Comparison of ENCODE assay signal across 1 cellular context in the genomic region with DNA sequence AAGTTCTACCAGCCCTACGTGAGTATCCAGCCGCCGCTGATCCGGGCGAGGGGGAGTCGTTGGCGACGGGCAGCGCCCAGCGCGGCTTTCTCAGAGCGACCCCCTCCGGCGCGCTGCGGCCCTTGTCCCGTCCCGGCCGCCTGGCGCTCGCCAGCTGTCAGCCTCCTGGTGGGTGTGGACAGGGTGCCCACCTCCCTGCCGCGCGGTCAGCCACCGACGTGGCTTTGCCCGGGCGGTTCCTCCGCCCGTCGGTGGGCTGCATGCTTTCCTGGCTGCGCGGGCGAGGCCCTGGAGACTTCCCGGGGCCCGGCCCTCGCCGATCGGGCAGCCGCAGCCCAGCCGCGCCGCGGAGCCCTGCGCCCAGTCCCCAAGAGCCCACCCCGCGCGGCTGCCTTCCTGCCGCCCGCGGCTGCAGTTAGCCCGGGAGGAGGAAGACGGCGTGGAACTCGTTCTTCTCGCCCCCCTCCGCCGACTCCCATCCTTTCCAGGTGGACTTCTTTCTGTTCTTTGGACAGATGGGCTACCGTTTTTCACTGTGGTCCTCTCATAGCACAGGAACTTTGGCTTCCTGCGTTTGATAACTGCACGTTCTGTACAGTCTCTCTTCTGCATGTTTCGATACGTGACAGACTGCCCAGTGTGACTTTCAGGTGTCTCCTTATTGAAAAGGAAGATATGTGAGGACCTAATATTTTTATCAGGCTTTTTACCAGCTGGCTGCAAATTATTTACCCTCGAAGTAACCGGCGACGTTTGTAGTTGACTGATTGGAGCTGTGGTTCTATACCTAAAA.
A peak's percentile ranks its signal among the peaks of the same experiment; 100 is the strongest.
TF ChIP-seq lines count a peak whose summit lies in the region.

No MANE protein-coding gene starts in this region.

TF ChIP-seq in HepG2, 621 proteins besides CTCF, POLR2A, EP300 and RAD21 (continued from another document and continues in another):
- TF ChIP-seq ZNF484 (CRISPR knock-in tag; IDR thresholded peaks at IDR 0.05; ENCODE audit: borderline replicate concordance, low read depth) (0 out of 2 replicates have a peak, but pooled peaks have one; percentile 62), ZNF891 (CRISPR knock-in tag; IDR thresholded peaks at IDR 0.05) (no peak), ZBTB3 (CRISPR knock-in tag; IDR thresholded peaks at IDR 0.05; ENCODE audit: borderline replicate concordance, low read depth) (no peak; the same call in 1 of the 2 replicates), SATB2 (CRISPR knock-in tag; IDR thresholded peaks at IDR 0.05) (peak; percentile 8; the same call in 1 of the 2 replicates), CEBPZ (IDR thresholded peaks at IDR 0.05; ENCODE audit: low read length) (no peak), CREM (IDR thresholded peaks at IDR 0.05) (no peak), CREM (CRISPR knock-in tag; IDR thresholded peaks at IDR 0.05) (no peak), HMGXB4 (CRISPR knock-in tag; IDR thresholded peaks at IDR 0.05; ENCODE audit: borderline replicate concordance in 1 of 2, low read depth in 1 of 2) (peak; percentile 29 to 93; a peak in 3 of 4 replicates), ZNF30 (CRISPR knock-in tag; IDR thresholded peaks at IDR 0.05) (no peak), ZNF253 (CRISPR knock-in tag; IDR thresholded peaks at IDR 0.05; ENCODE audit: borderline replicate concordance) (no peak), STAG1 (CRISPR knock-in tag; IDR thresholded peaks at IDR 0.05) (peak; percentile 17; the same call in 1 of the 2 replicates), ZBTB49 (CRISPR knock-in tag; IDR thresholded peaks at IDR 0.05; ENCODE audit: borderline replicate concordance) (no peak), CBFB (CRISPR knock-in tag; IDR thresholded peaks at IDR 0.05) (no peak), FOXP1 (IDR thresholded peaks at IDR 0.05) (no peak), FOXP1 (CRISPR knock-in tag; IDR thresholded peaks at IDR 0.05) (no peak), HNRNPL (IDR thresholded peaks at IDR 0.05; ENCODE audit: low read depth, low read length) (peak; percentile 81), YEATS4 (CRISPR knock-in tag; IDR thresholded peaks at IDR 0.05; ENCODE audit: borderline replicate concordance) (peak; percentile 88), ZNF350 (CRISPR knock-in tag; IDR thresholded peaks at IDR 0.05; ENCODE audit: borderline replicate concordance, low read depth) (no peak), SRF (IDR thresholded peaks at IDR 0.05; ENCODE audit: low read depth, low read length) (no peak), ZBTB20 (CRISPR knock-in tag; IDR thresholded peaks at IDR 0.05; ENCODE audit: borderline replicate concordance, low read depth) (no peak), ZNF317 (CRISPR knock-in tag; IDR thresholded peaks at IDR 0.05) (no peak), KLF9 (CRISPR knock-in tag; IDR thresholded peaks at IDR 0.05; ENCODE audit: low read depth) (no peak), ZFY (CRISPR knock-in tag; IDR thresholded peaks at IDR 0.05) (peak; percentile 9; the same call in 1 of the 2 replicates), CCAR2 (optimal IDR thresholded peaks at IDR 0.05; ENCODE audit: low read depth, low read length) (no peak), NBN (conservative IDR thresholded peaks at IDR 0.05) (no peak), MAFK (conservative IDR thresholded peaks at IDR 0.05 in 1 of 2, IDR thresholded peaks at IDR 0.05 in 1 of 2; ENCODE audit: low read length in 2 of 2) (no peak), SKI (IDR thresholded peaks at IDR 0.05; ENCODE audit: partially characterized antibody) (peak; percentile 28), ZNF138 (CRISPR knock-in tag; IDR thresholded peaks at IDR 0.05; ENCODE audit: low read depth) (0 out of 2 replicates have a peak, but pooled peaks have one; percentile 52), ZNF121 (CRISPR knock-in tag; IDR thresholded peaks at IDR 0.05) (no peak; the same call in 1 of the 2 replicates), DPF2 (CRISPR knock-in tag; IDR thresholded peaks at IDR 0.05; ENCODE audit: borderline replicate concordance, low read depth) (no peak), ATF7-NPFF (CRISPR knock-in tag; IDR thresholded peaks at IDR 0.05; ENCODE audit: low read depth) (peak; percentile 4; the same call in 1 of the 2 replicates), TSC22D2 (CRISPR knock-in tag; IDR thresholded peaks at IDR 0.05; ENCODE audit: borderline replicate concordance) (0 out of 2 replicates have a peak, but pooled peaks have one; percentile 2)
- TF ChIP-seq, protein P1, sequence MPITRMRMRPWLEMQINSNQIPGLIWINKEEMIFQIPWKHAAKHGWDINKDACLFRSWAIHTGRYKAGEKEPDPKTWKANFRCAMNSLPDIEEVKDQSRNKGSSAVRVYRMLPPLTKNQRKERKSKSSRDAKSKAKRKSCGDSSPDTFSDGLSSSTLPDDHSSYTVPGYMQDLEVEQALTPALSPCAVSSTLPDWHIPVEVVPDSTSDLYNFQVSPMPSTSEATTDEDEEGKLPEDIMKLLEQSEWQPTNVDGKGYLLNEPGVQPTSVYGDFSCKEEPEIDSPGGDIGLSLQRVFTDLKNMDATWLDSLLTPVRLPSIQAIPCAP (CRISPR knock-in tag; IDR thresholded peaks at IDR 0.05; ENCODE audit: low read depth), result 0 out of 2 replicates have a peak, but pooled peaks have one; percentile 75
- TF ChIP-seq, protein P2, sequence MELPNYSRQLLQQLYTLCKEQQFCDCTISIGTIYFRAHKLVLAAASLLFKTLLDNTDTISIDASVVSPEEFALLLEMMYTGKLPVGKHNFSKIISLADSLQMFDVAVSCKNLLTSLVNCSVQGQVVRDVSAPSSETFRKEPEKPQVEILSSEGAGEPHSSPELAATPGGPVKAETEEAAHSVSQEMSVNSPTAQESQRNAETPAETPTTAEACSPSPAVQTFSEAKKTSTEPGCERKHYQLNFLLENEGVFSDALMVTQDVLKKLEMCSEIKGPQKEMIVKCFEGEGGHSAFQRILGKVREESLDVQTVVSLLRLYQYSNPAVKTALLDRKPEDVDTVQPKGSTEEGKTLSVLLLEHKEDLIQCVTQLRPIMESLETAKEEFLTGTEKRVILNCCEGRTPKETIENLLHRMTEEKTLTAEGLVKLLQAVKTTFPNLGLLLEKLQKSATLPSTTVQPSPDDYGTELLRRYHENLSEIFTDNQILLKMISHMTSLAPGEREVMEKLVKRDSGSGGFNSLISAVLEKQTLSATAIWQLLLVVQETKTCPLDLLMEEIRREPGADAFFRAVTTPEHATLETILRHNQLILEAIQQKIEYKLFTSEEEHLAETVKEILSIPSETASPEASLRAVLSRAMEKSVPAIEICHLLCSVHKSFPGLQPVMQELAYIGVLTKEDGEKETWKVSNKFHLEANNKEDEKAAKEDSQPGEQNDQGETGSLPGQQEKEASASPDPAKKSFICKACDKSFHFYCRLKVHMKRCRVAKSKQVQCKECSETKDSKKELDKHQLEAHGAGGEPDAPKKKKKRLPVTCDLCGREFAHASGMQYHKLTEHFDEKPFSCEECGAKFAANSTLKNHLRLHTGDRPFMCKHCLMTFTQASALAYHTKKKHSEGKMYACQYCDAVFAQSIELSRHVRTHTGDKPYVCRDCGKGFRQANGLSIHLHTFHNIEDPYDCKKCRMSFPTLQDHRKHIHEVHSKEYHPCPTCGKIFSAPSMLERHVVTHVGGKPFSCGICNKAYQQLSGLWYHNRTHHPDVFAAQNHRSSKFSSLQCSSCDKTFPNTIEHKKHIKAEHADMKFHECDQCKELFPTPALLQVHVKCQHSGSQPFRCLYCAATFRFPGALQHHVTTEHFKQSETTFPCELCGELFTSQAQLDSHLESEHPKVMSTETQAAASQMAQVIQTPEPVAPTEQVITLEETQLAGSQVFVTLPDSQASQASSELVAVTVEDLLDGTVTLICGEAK (IDR thresholded peaks at IDR 0.05), result no peak
- TF ChIP-seq, protein P2 (CRISPR knock-in tag; IDR thresholded peaks at IDR 0.05), result no peak; the same call in 1 of the 2 replicates
- TF ChIP-seq, protein P3, sequence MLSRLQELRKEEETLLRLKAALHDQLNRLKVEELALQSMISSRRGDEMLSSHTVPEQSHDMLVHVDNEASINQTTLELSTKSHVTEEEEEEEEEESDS (CRISPR knock-in tag; IDR thresholded peaks at IDR 0.05; ENCODE audit: borderline replicate concordance), result 0 out of 2 replicates have a peak, but pooled peaks have one; percentile 39
- TF ChIP-seq, protein P4, sequence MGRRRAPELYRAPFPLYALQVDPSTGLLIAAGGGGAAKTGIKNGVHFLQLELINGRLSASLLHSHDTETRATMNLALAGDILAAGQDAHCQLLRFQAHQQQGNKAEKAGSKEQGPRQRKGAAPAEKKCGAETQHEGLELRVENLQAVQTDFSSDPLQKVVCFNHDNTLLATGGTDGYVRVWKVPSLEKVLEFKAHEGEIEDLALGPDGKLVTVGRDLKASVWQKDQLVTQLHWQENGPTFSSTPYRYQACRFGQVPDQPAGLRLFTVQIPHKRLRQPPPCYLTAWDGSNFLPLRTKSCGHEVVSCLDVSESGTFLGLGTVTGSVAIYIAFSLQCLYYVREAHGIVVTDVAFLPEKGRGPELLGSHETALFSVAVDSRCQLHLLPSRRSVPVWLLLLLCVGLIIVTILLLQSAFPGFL (CRISPR knock-in tag; IDR thresholded peaks at IDR 0.05), result no peak
